ENCODE assay signal across 1 cellular context in genomic region chr13:98478134-98479129, GRCh38.
TF ChIP-seq lines count a peak whose summit lies in the region.

No MANE protein-coding gene starts in this region.

TF ChIP-seq in HepG2, 621 proteins besides CTCF, POLR2A, EP300 and RAD21 (continued from another document):
- TF ChIP-seq ZMAT5 (CRISPR knock-in tag; IDR thresholded peaks at IDR 0.05; ENCODE audit: borderline replicate concordance, low read depth), result no peak
- TF ChIP-seq NRL (CRISPR knock-in tag; IDR thresholded peaks at IDR 0.05; ENCODE audit: borderline replicate concordance), result no peak
- no peak for TF ChIP-seq ZNF749 (CRISPR knock-in tag; IDR thresholded peaks at IDR 0.05; ENCODE audit: borderline replicate concordance)
